8 cellular contexts compared by ENCODE assay signal in the genomic region with DNA sequence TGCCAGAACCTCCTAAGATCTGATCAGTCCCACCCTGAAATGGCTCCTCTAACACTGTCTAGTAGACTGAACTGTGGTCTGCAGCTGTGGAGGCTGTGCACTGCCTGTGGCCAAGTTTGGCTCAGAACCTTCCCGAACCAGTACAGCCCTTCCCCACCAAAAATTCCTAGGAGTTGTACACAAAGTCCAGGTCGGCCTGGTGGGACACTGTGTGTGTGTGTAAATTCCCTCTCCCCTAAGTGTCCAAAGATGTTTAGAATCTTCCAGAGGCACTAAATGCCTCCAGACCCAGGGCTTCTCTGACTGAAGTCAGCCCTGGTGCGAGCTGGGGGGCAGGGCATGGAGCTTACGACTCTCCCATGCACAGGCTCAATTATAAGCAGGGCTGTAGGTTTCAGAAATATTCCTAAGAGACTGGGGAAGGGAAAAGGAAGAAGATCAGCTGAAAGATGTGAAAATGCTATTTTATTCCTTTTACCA.
DNase-seq lines count a peak whose midpoint lies in the region; ATAC-seq, FAIRE-seq and TF ChIP-seq lines count a peak whose summit lies in the region.

No MANE protein-coding gene starts in this region.

- H3K14ac ChIP-seq in trophoblast cell (ENCODE audit: low read length) = peak overlapping the region; percentile 76

- peaks cover 2% of the 10 kb centered on the region for H3K9me3 Mint-ChIP-seq in CD4-positive, alpha-beta T cell

- H3K4me3 ChIP-seq in OCI-LY3 (ENCODE audit: low read length) = peak overlapping the region; percentile 63
- H3K4me3 ChIP-seq in endothelial cell of umbilical vein (replicated peaks in 1 of 3; ENCODE audit: insufficient read depth in 1 of 3, low read depth in 1 of 3, low read length in 3 of 3) = no peak overlapping the region
- no peak overlapping the region for H3K4me3 ChIP-seq in trophoblast cell (ENCODE audit: low read depth, low read length)

- H3K27ac Mint-ChIP-seq in CD4-positive, alpha-beta T cell = peak overlapping the region; percentile 98

- peak overlapping the region; percentile 95 for H2BK5ac ChIP-seq in trophoblast cell (ENCODE audit: low read depth, low read length, poor library complexity)

- H3K9me3 ChIP-seq in CD4-positive, alpha-beta T cell (ENCODE audit: control insufficient read depth, low read length) = no peaks in the 10 kb centered on the region
- H3K9me3 ChIP-seq in OCI-LY3 (ENCODE audit: insufficient read depth, low read length) (0 out of 2 replicates have a peak, but pooled peaks cover 4% of the 10 kb centered on the region), endothelial cell of umbilical vein (replicated peaks; ENCODE audit: control insufficient read depth, insufficient read depth, low read length) (no peaks in the 10 kb centered on the region), trophoblast cell (ENCODE audit: insufficient read depth, low read depth, low read length) (peaks cover 6% of the 10 kb centered on the region)

- no peak for FAIRE-seq in endothelial cell of umbilical vein (lab: Jason Lieb, UNC)

- dilution Hi-C loops in endothelial cell of umbilical vein (cut with MboI; ENCODE audit: extremely low pct_ligation_motif_present, low sequenced_read_pairs) = no loop called here

- peak overlapping the region; percentile 73 for H2AK5ac ChIP-seq in trophoblast cell (ENCODE audit: low read length)

- H4K8ac ChIP-seq in trophoblast cell (ENCODE audit: low read depth, low read length) = peak overlapping the region; percentile 81

- intact Hi-C loops in CD4-positive, alpha-beta T cell (cut with DNase I, micrococcal nuclease) = loop anchor here in 1 of 2 experiments (2.0 to 5.0 kb wide), 2 partner anchors 104 to 514 kb away; a partner anchor contains a TSS
- intact Hi-C loops in endothelial cell of umbilical vein (cut with micrococcal nuclease) = loop anchor here (5.0 to 10.0 kb wide), 2 partner anchors 696 to 1534 kb away; no protein-coding TSS in a partner anchor

- peak overlapping the region; percentile 83 for H3K4ac ChIP-seq in trophoblast cell (ENCODE audit: low read depth, low read length)

- H2BK120ac ChIP-seq in trophoblast cell (ENCODE audit: insufficient read depth, low read length, poor library complexity) = peak overlapping the region; percentile 98

- no peak overlapping the region for H3K4me3 Mint-ChIP-seq in CD4-positive, alpha-beta T cell

- TF ChIP-seq CTCF in CD4-positive, alpha-beta T cell (IDR thresholded peaks at IDR 0.05) = no peak
- no peak for TF ChIP-seq CTCF in OCI-LY3 (IDR thresholded peaks at IDR 0.05; ENCODE audit: low read depth, low read length)
- TF ChIP-seq CTCF in endothelial cell of umbilical vein (IDR thresholded peaks at IDR 0.05; ENCODE audit: extremely low read depth in 1 of 2, insufficient read depth in 1 of 2, low read depth in 1 of 2, low read length in 2 of 2) = no peak

- H3K27me3 ChIP-seq in CD4-positive, alpha-beta T cell (ENCODE audit: control insufficient read depth, insufficient read depth, low read length) = no peaks in the 10 kb centered on the region
- H3K27me3 ChIP-seq in OCI-LY3 (ENCODE audit: low read depth, low read length) (no peaks in the 10 kb centered on the region), endothelial cell of umbilical vein (ENCODE audit: control insufficient read depth in 2 of 2, insufficient read depth in 2 of 2, low read length in 2 of 2) (no peaks in the 10 kb centered on the region), trophoblast cell (ENCODE audit: insufficient read depth, low read length) (no peaks in the 10 kb centered on the region)

- WGBS in trophoblast cell (ENCODE audit: extremely low coverage, insufficient coverage, insufficient read length) = no CpG with 5 or more reads among the region's 4 CpGs

- TF ChIP-seq POLR2A in endothelial cell of umbilical vein (IDR thresholded peaks at IDR 0.05; ENCODE audit: low read depth, low read length) = no peak

- peak overlapping the region; percentile 95 for H3K18ac ChIP-seq in trophoblast cell (ENCODE audit: low read length)

- H4K12ac ChIP-seq in trophoblast cell (ENCODE audit: low read depth, low read length) = peak overlapping the region; percentile 70

- peak overlapping the region; percentile 93 for H4K91ac ChIP-seq in trophoblast cell (ENCODE audit: low read depth, low read length)

- no peaks in the 10 kb centered on the region for H3K79me2 ChIP-seq in OCI-LY3 (ENCODE audit: low read length)
- no peaks in the 10 kb centered on the region for H3K79me2 ChIP-seq in endothelial cell of umbilical vein (ENCODE audit: control insufficient read depth, insufficient read depth, low read length)
- peaks cover 6% of the 10 kb centered on the region for H3K79me2 ChIP-seq in trophoblast cell (ENCODE audit: control insufficient read depth, insufficient read depth, low read length, poor library complexity)

- peaks cover 28% of the 10 kb centered on the region for H3K79me1 ChIP-seq in trophoblast cell (ENCODE audit: low read length)

- H3K27ac ChIP-seq in CD4-positive, alpha-beta T cell (ENCODE audit: low read depth, low read length) = no peak overlapping the region
- H3K27ac ChIP-seq in OCI-LY3 (ENCODE audit: low read length) (peak overlapping the region; percentile 95), endothelial cell of umbilical vein (ENCODE audit: insufficient read depth, low read depth, low read length) (no peak overlapping the region), trophoblast cell (ENCODE audit: low read depth, low read length) (peak overlapping the region; percentile 97)

- peaks cover 49% of the 10 kb centered on the region for H3K4me1 ChIP-seq in OCI-LY3 (ENCODE audit: low read length)
- H3K4me1 ChIP-seq in endothelial cell of umbilical vein (ENCODE audit: control insufficient read depth, extremely low read depth, insufficient read depth, low read length) = peaks cover 46% of the 10 kb centered on the region
- peaks cover 13 to 17% of the 10 kb centered on the region in 2 experiments for H3K4me1 ChIP-seq in trophoblast cell (ENCODE audit: control insufficient read depth in 1 of 2, insufficient read depth in 2 of 2, low read length in 2 of 2)

- peak overlapping the region; percentile 82 for H3K9ac ChIP-seq in OCI-LY3 (ENCODE audit: low read length)
- H3K9ac ChIP-seq in endothelial cell of umbilical vein (replicated peaks; ENCODE audit: extremely low read depth, insufficient read depth, low read length) = no peak overlapping the region
- no peak overlapping the region for H3K9ac ChIP-seq in trophoblast cell (ENCODE audit: low read length)

- H3K4me2 ChIP-seq in OCI-LY3 (ENCODE audit: low read length) (peak overlapping the region; percentile 68), endothelial cell of umbilical vein (ENCODE audit: insufficient read depth, low read length) (no peak overlapping the region), trophoblast cell (ENCODE audit: low read length) (peak overlapping the region; percentile 9)

- no peak for ATAC-seq in CD4-positive, alpha-beta T cell (ENCODE audit: poor library complexity)
- no peak for ATAC-seq in GM21423 (IDR thresholded peaks at IDR 0.05; ENCODE audit: unreplicated experiment)

- no peak overlapping the region for H3K23ac ChIP-seq in trophoblast cell (ENCODE audit: low read length)

- DNase-seq in CD4-positive, alpha-beta T cell = no peak
- DNase-seq in endothelial cell of umbilical vein (ENCODE audit: low read depth, low spot score) (no peak), trophoblast cell (no peak), AG08395 (ENCODE audit: low spot score) (no peak), SKM-1 (lab: John Stamatoyannopoulos, UW; ENCODE audit: unreplicated experiment) (no peak), OCI-M2 (lab: John Stamatoyannopoulos, UW; ENCODE audit: unreplicated experiment) (no peak)

- peaks cover 55% of the 10 kb centered on the region for H3K4me1 Mint-ChIP-seq in CD4-positive, alpha-beta T cell (ENCODE audit: low read depth)

- BruUV-seq in endothelial cell of umbilical vein (replicated peaks; lab: Mats Ljungman, UMichigan) = no TSS peak

- peak overlapping the region; percentile 99 for H2BK12ac ChIP-seq in trophoblast cell (ENCODE audit: low read length)

- peaks cover 9% of the 10 kb centered on the region for H3K36me3 ChIP-seq in OCI-LY3 (replicated peaks; ENCODE audit: low read depth, low read length)
- no peaks in the 10 kb centered on the region for H3K36me3 ChIP-seq in endothelial cell of umbilical vein (ENCODE audit: control insufficient read depth in 2 of 2, extremely low read depth in 1 of 2, insufficient read depth in 2 of 2, low read length in 2 of 2)
- peaks cover 0 to 5% of the 10 kb centered on the region in 2 experiments for H3K36me3 ChIP-seq in trophoblast cell (ENCODE audit: control insufficient read depth in 1 of 2, insufficient read depth in 2 of 2, low read length in 2 of 2)

- H2AFZ ChIP-seq in OCI-LY3 (ENCODE audit: low read depth, low read length) (peak overlapping the region; percentile 78), endothelial cell of umbilical vein (ENCODE audit: low read depth, low read length) (peak overlapping the region; percentile 3), trophoblast cell (ENCODE audit: insufficient read depth, low read length, poor library complexity) (peak overlapping the region; percentile 24)

- CTCF ChIA-PET in CD4-positive, alpha-beta T cell (lab: Charles Lee) = interaction anchor here (1.2 kb wide), 1 partner anchor 195 kb away, joined by 4 read pairs; no protein-coding TSS in a partner anchor
- CTCF ChIA-PET in endothelial cell of umbilical vein (lab: Charles Lee) = interaction anchor here (0.7 to 2.8 kb wide), 13 partner anchors 11 to 196 kb away, joined by 3 to 35 read pairs (median 5); partner anchors contain the start of gene ATF7IP

- H3K27me3 Mint-ChIP-seq in CD4-positive, alpha-beta T cell = no peaks in the 10 kb centered on the region

- no peaks in the 10 kb centered on the region for H4K20me1 ChIP-seq in OCI-LY3 (ENCODE audit: insufficient read depth, low read length)
- no peaks in the 10 kb centered on the region for H4K20me1 ChIP-seq in endothelial cell of umbilical vein (replicated peaks; ENCODE audit: control insufficient read depth, extremely low read depth, insufficient read depth, low read length)

- no peaks in the 10 kb centered on the region for H3K36me3 Mint-ChIP-seq in CD4-positive, alpha-beta T cell (ENCODE audit: low read depth)

- POLR2A ChIA-PET in CD4-positive, alpha-beta T cell (lab: Charles Lee) = interaction anchor here (1.0 to 3.0 kb wide), 14 partner anchors 15 to 1531 kb away, joined by 3 to 102 read pairs (median 8); partner anchors contain the start of genes ATF7IP and EPS8
- POLR2A ChIA-PET in endothelial cell of umbilical vein (lab: Charles Lee) = interaction anchor here (1.0 to 1.9 kb wide), 6 partner anchors 107 to 159 kb away, joined by 4 to 14 read pairs (median 8); partner anchors contain the start of gene ATF7IP

- H3K9me1 ChIP-seq in endothelial cell of umbilical vein (replicated peaks; ENCODE audit: control insufficient read depth, extremely low read depth, insufficient read depth, low read length) = no peaks in the 10 kb centered on the region

TF ChIP-seq in endothelial cell of umbilical vein, 7 proteins besides CTCF, POLR2A, EP300 and RAD21 (continues in another document):
- no peak for TF ChIP-seq POLR2AphosphoS5 (IDR thresholded peaks at IDR 0.05; ENCODE audit: insufficient read depth, low read depth, low read length)
- TF ChIP-seq JUN (IDR thresholded peaks at IDR 0.05; ENCODE audit: borderline replicate concordance, insufficient read depth, insufficient read length, low read depth) = no peak
- TF ChIP-seq MYC (IDR thresholded peaks at IDR 0.05; ENCODE audit: low read depth, low read length) = no peak
- no peak for TF ChIP-seq FOS (IDR thresholded peaks at IDR 0.05; ENCODE audit: borderline replicate concordance, insufficient read depth, low read length)

Comparison
In these comparisons a context has a peak if more than half of its experiments do, and no peak if none do; other contexts are left out.
1. H3K27ac ChIP-seq: peak in OCI-LY3 (single experiment) and trophoblast cell (single experiment); none in CD4-positive, alpha-beta T cell (single experiment) and endothelial cell of umbilical vein (single experiment).
2. H2AFZ ChIP-seq: peak in every context shown above with its lines; median percentile 78 in OCI-LY3; 24 in trophoblast cell; 3 in endothelial cell of umbilical vein.